In genomic region chr22:29224121-29224858, GRCh38 we compare ENCODE assay signal across 22 cellular contexts. TPM values are rescaled to one million over a fixed set of nuclear protein-coding genes. Genes with fewer than 3 reads are reported as not detected.
DNase-seq lines count a peak whose midpoint lies in the region; ATAC-seq, FAIRE-seq and TF ChIP-seq lines count a peak whose summit lies in the region.
"Had no signal": no experiment of that assay in that cellular context is flagged by ENCODE, and none has a peak within 500 bp of the region (broad histone marks: within the 10 kb centered on the region; RNA-seq: fewer than 3 reads in every experiment).

No MANE protein-coding gene starts in this region.

- TF ChIP-seq RAD21 in HepG2 (CRISPR knock-in tag; IDR thresholded peaks at IDR 0.05): no peak

- WGBS in HepG2 (ENCODE audit: low lambda C conversion rate): 55% methylated on average over 8 of the region's 19 CpGs
- 87% methylated on average over 4 of the region's 19 CpGs for WGBS in right lobe of liver (ENCODE audit: insufficient coverage, low coverage, low lambda C conversion rate, missing lambda C conversion rate)
- WGBS in hepatocyte (ENCODE audit: low lambda C conversion rate, missing lambda C conversion rate): 80% methylated on average over 19 of the region's 19 CpGs

- DNase-seq in HepG2 (ENCODE audit: low spot score): no peak
- DNase-seq in right lobe of liver: no peak
- DNase-seq in hepatocyte (ENCODE audit: low spot score): peak; percentile 44
- DNase-seq in osteoblast (ENCODE audit: insufficient read length, low spot score, missing footprints): peak; percentile 64
- no peak for DNase-seq in sciatic nerve (ENCODE audit: low spot score)
- no peak for DNase-seq in SKM-1 treated with dmso at 0.1 percent for 144 hours (lab: John Stamatoyannopoulos, UW; ENCODE audit: unreplicated experiment)
- DNase-seq in activated CD8-positive, alpha-beta memory T cell treated with anti-CD3 and anti-CD28 coated beads, Interleukin-2, amount 50 U/mL, for 48 hours: no peak
- DNase-seq: activated CD4-positive, CD25-positive, alpha-beta regulatory T cell treated with anti-CD3 and anti-CD28 coated beads, Interleukin-2, amount 50 U/mL, for 72 hours; hippocampal formation; midbrain; NCI-H1417 treated with DMSO at 0.1 percent for 48 hours; NCI-H526 treated with DMSO at 0.1 percent for 48 hours; stimulated activated naive B cell treated with anti-CD40 and anti-IgM and Interleukin-4, amounts not matched to agents 10 μg/mL and 1 μg/mL and 100 μg/mL, for 72 hours; trophoblast cell had no signal

- H3K4me2 ChIP-seq in HepG2 (ENCODE audit: low read depth, low read length) (no peak overlapping the region), hepatocyte (no peak overlapping the region), osteoblast (ENCODE audit: insufficient read depth, low read length) (no peak overlapping the region)

- in situ Hi-C loops in HepG2 (cut with HindIII; ENCODE audit: extremely low pct_ligation_motif_present, low pct_unique_long_range_greater_than_20kb): no loop called here

- H3K79me2 ChIP-seq in HepG2 (ENCODE audit: insufficient read depth, low read length): no peaks in the 10 kb centered on the region
- no peaks in the 10 kb centered on the region for H3K79me2 ChIP-seq in hepatocyte
- H3K79me2 ChIP-seq in osteoblast (ENCODE audit: insufficient read depth, low read length): no peaks in the 10 kb centered on the region

- TF ChIP-seq POLR2A in HepG2 (IDR thresholded peaks at IDR 0.05; ENCODE audit: insufficient read depth in 1 of 2, low read depth in 2 of 2, low read length in 2 of 2): no peak
- no peak for TF ChIP-seq POLR2A in right lobe of liver (IDR thresholded peaks at IDR 0.05)

- H2AFZ ChIP-seq in HepG2 (ENCODE audit: low read length) (no peak overlapping the region), hepatocyte (no peak overlapping the region), osteoblast (ENCODE audit: low read length) (no peak overlapping the region)

- no peak for TF ChIP-seq EP300 in HepG2 (IDR thresholded peaks at IDR 0.05; ENCODE audit: low read depth in 2 of 2, low read length in 2 of 2)
- no peak for TF ChIP-seq EP300 in HepG2 (CRISPR knock-in tag; IDR thresholded peaks at IDR 0.05; ENCODE audit: borderline replicate concordance)

- H3K9me2 ChIP-seq in hepatocyte (replicated peaks; ENCODE audit: insufficient read depth): no peaks in the 10 kb centered on the region

- H3K9ac ChIP-seq in HepG2 (ENCODE audit: insufficient read depth, low read depth, low read length): no peak overlapping the region
- H3K9ac ChIP-seq: BLaER1 treated with 17β-estradiol and CSF1 and Interleukin-3, amounts not matched to agents 10 nM and 100 nM had no signal

- no peaks in the 10 kb centered on the region for H3K36me3 ChIP-seq in HepG2 (replicated peaks in 1 of 2; ENCODE audit: control insufficient read depth in 1 of 2, insufficient read depth in 2 of 2, low read length in 2 of 2)
- no peaks in the 10 kb centered on the region for H3K36me3 ChIP-seq in right lobe of liver
- no peaks in the 10 kb centered on the region for H3K36me3 ChIP-seq in hepatocyte (replicated peaks; ENCODE audit: insufficient read depth, low read depth)
- H3K36me3 ChIP-seq in osteoblast (ENCODE audit: insufficient read depth, low read length): no peaks in the 10 kb centered on the region
- H3K36me3 ChIP-seq: BLaER1 treated with 17β-estradiol and CSF1 and Interleukin-3, amounts not matched to agents 10 nM and 100 nM; right atrium auricular region; SJSA1 had no signal

- FAIRE-seq in HepG2 (lab: Jason Lieb, UNC): no peak
- FAIRE-seq: colon, GM19239, keratinocyte had no signal

- CTCF ChIA-PET in HepG2 (lab: Yijun Ruan, JAX; ENCODE audit: low intra/inter-chr PET ratio, low total read pairs): no interaction called here

- no peak overlapping the region for H3K4me3 ChIP-seq in HepG2 (replicated peaks in 1 of 3; ENCODE audit: insufficient read depth in 1 of 3, low read depth in 2 of 3, low read length in 3 of 3)
- no peak overlapping the region for H3K4me3 ChIP-seq in right lobe of liver
- no peak overlapping the region for H3K4me3 ChIP-seq in hepatocyte
- no peak overlapping the region for H3K4me3 ChIP-seq in osteoblast (ENCODE audit: insufficient read depth, low read length)
- H3K4me3 ChIP-seq: BLaER1 treated with 17β-estradiol and CSF1 and Interleukin-3, amounts not matched to agents 10 nM and 100 nM; right atrium auricular region; SJSA1 had no signal

- POLR2A ChIA-PET in HepG2 (lab: Yijun Ruan, JAX): no interaction called here

- H4K20me1 ChIP-seq in HepG2 (ENCODE audit: insufficient read depth, low read length) (no peaks in the 10 kb centered on the region), hepatocyte (ENCODE audit: insufficient read depth, poor library complexity, severe bottlenecking) (no peaks in the 10 kb centered on the region), osteoblast (ENCODE audit: insufficient read depth, low read length) (no peaks in the 10 kb centered on the region)

- no peaks in the 10 kb centered on the region for H3K9me3 ChIP-seq in HepG2 (ENCODE audit: low read length)
- no peaks in the 10 kb centered on the region for H3K9me3 ChIP-seq in right lobe of liver
- H3K9me3 ChIP-seq in hepatocyte (ENCODE audit: low read depth): no peaks in the 10 kb centered on the region
- no peaks in the 10 kb centered on the region for H3K9me3 ChIP-seq in osteoblast (ENCODE audit: low read depth, low read length)
- H3K9me3 ChIP-seq: BLaER1 treated with 17β-estradiol and CSF1 and Interleukin-3, amounts not matched to agents 10 nM and 100 nM; right atrium auricular region; SJSA1 had no signal

- intact Hi-C loops in HepG2 (cut with micrococcal nuclease; ENCODE audit: unreplicated experiment): no loop called here
- intact Hi-C loops in right lobe of liver (cut with DNase I): no loop called here
- intact Hi-C loops in sciatic nerve (cut with DNase I): no loop called here

- H3K27ac ChIP-seq in HepG2 (ENCODE audit: extremely low read length, insufficient read depth, low read length) (no peak overlapping the region), right lobe of liver (no peak overlapping the region), hepatocyte (no peak overlapping the region), osteoblast (ENCODE audit: low read depth, low read length) (no peak overlapping the region)
- H3K27ac ChIP-seq: BLaER1 treated with 17β-estradiol and CSF1 and Interleukin-3, amounts not matched to agents 10 nM and 100 nM; SJSA1 had no signal

- TF ChIP-seq CTCF in HepG2 (CRISPR knock-in tag; IDR thresholded peaks at IDR 0.05): no peak
- TF ChIP-seq CTCF in right lobe of liver (IDR thresholded peaks at IDR 0.05): no peak
- no peak for TF ChIP-seq CTCF in hepatocyte (IDR thresholded peaks at IDR 0.05; ENCODE audit: poor library complexity)
- TF ChIP-seq CTCF in osteoblast (IDR thresholded peaks at IDR 0.05; ENCODE audit: extremely low read depth, low read depth, low read length): no peak

- no peak for ATAC-seq in HepG2
- no peak for ATAC-seq in right lobe of liver
- ATAC-seq in sciatic nerve: no peak
- no peak for ATAC-seq in HG03045 (IDR thresholded peaks at IDR 0.05; ENCODE audit: unreplicated experiment)
- ATAC-seq: stimulated activated naive B cell treated with anti-CD40 and anti-IgM and Interleukin-4, amounts not matched to agents 10 μg/mL and 1 μg/mL and 100 μg/mL, for 72 hours had no signal

- peaks cover 39% of the 10 kb centered on the region for H3K4me1 ChIP-seq in HepG2 (ENCODE audit: insufficient read depth, low read length)
- peaks cover 0 to 9% (median 4%) of the 10 kb centered on the region in 4 donors for H3K4me1 ChIP-seq in right lobe of liver
- peaks cover 13% of the 10 kb centered on the region for H3K4me1 ChIP-seq in hepatocyte (ENCODE audit: insufficient read depth)
- no peaks in the 10 kb centered on the region for H3K4me1 ChIP-seq in osteoblast (ENCODE audit: insufficient read depth, low read length)

- no TSS peak for BruUV-seq in HepG2 (replicated peaks; lab: Mats Ljungman, UMichigan)

- H3K27me3 ChIP-seq in HepG2 (ENCODE audit: control insufficient read depth in 1 of 2, insufficient read depth in 2 of 2, low read length in 2 of 2) (peaks cover 5 to 29% of the 10 kb centered on the region in 2 experiments; a peak in 4 of 5 replicates), right lobe of liver (no peaks in the 10 kb centered on the region), hepatocyte (no peaks in the 10 kb centered on the region), osteoblast (ENCODE audit: insufficient read depth, low read length) (peaks cover 25% of the 10 kb centered on the region)
- H3K27me3 ChIP-seq: right atrium auricular region, SJSA1 had no signal

RNA-seq across cellular contexts. Expression of gene EMID1, which starts 18.6 kb away (rescaled TPM):
- total RNA-seq in HepG2 (2016; rRNA removed; fragmentation: Illumina TruSeq; extraction: Trizol) (0.21 and 0.82 TPM in 2 replicates), right lobe of liver (1 to 10 TPM; 1.1 to 2.7 (median 1.5) TPM), hepatocyte (11.5 and 12.6 TPM in 2 replicates), osteoblast (under 0.01 and 0.29 TPM in 2 replicates), sciatic nerve (3.7 TPM)
- 2.7 and 2.8 TPM in 2 replicates for total RNA-seq in HepG2 (2016; cell fraction: cytosol; rRNA removed; fragmentation: Illumina TruSeq; extraction: Trizol; ENCODE audit: low read depth)
- 0.09 and 0.26 TPM in 2 replicates for total RNA-seq in HepG2 (2016; cell fraction: insoluble cytoplasmic fraction; rRNA removed; fragmentation: Illumina TruSeq; extraction: Trizol)
- total RNA-seq in HepG2 (2016; cell fraction: membrane; rRNA removed; fragmentation: Illumina TruSeq; extraction: Trizol): 1.7 and 2.1 TPM in 2 replicates
- total RNA-seq in HepG2 (2016; cell fraction: nucleus; rRNA removed; fragmentation: Illumina TruSeq; extraction: Trizol): 0.25 and 0.50 TPM in 2 replicates
- polyA plus RNA-seq in HepG2 (2011; rRNA removed) (0.45 and 0.81 TPM in 2 replicates), hepatocyte (14.7 and 15.0 TPM in 2 replicates)
- 0.37 and 1.1 TPM in 2 replicates for polyA plus RNA-seq in HepG2 (2011; cell fraction: cytosol; rRNA removed)
- 2.1 and 2.4 TPM in 2 replicates for polyA plus RNA-seq in HepG2 (2011; cell fraction: nucleus; rRNA removed)
- polyA plus RNA-seq in HepG2 (2012): 0.46 and 0.72 TPM in 2 replicates
- polyA plus RNA-seq in HepG2 (2016; cell fraction: cytosol; fragmentation: Illumina TruSeq; extraction: Trizol; ENCODE audit: low read depth): 2.6 and 3.8 TPM in 2 replicates
- 0.25 and 0.50 TPM in 2 replicates for polyA plus RNA-seq in HepG2 (2016; cell fraction: insoluble cytoplasmic fraction; fragmentation: Illumina TruSeq; extraction: Trizol; ENCODE audit: low read depth)
- 1.4 and 2.2 TPM in 2 replicates for polyA plus RNA-seq in HepG2 (2016; cell fraction: membrane; fragmentation: Illumina TruSeq; extraction: Trizol; ENCODE audit: low read depth)
- polyA plus RNA-seq in HepG2 (2016; cell fraction: nucleus; fragmentation: Illumina TruSeq; extraction: Trizol; ENCODE audit: insufficient read depth, low read depth): 1.0 TPM in 2 replicates
- polyA minus RNA-seq in HepG2 (2011; rRNA and poly(A)+ RNA removed; ENCODE audit: low replicate concordance): 0.09 and 2.4 TPM in 2 replicates
- polyA minus RNA-seq in HepG2 (2011; cell fraction: cytosol; rRNA and poly(A)+ RNA removed): not detected in 2 replicates
- polyA minus RNA-seq in HepG2 (2011; cell fraction: nucleus; rRNA and poly(A)+ RNA removed): 0.99 and 1.3 TPM in 2 replicates
- total RNA-seq: A673 had no signal
- polyA plus RNA-seq: keratinocyte had no signal

RNA-seq across cellular contexts. Expression of gene RHBDD3, which starts 43.5 kb away (rescaled TPM):
- total RNA-seq in HepG2 (2016; rRNA removed; fragmentation: Illumina TruSeq; extraction: Trizol): 12.6 and 26.7 TPM in 2 replicates
- total RNA-seq in HepG2 (2016; cell fraction: cytosol; rRNA removed; fragmentation: Illumina TruSeq; extraction: Trizol; ENCODE audit: low read depth): 8.3 and 9.2 TPM in 2 replicates
- 12.3 and 26.7 TPM in 2 replicates for total RNA-seq in HepG2 (2016; cell fraction: insoluble cytoplasmic fraction; rRNA removed; fragmentation: Illumina TruSeq; extraction: Trizol)
- total RNA-seq in HepG2 (2016; cell fraction: membrane; rRNA removed; fragmentation: Illumina TruSeq; extraction: Trizol): 16.9 and 21.6 TPM in 2 replicates
- 24.7 and 26.9 TPM in 2 replicates for total RNA-seq in HepG2 (2016; cell fraction: nucleus; rRNA removed; fragmentation: Illumina TruSeq; extraction: Trizol)
- polyA plus RNA-seq in HepG2 (2011; rRNA removed): 12.1 and 21.0 TPM in 2 replicates
- 10.6 and 17.9 TPM in 2 replicates for polyA plus RNA-seq in HepG2 (2011; cell fraction: cytosol; rRNA removed)
- polyA plus RNA-seq in HepG2 (2011; cell fraction: nucleus; rRNA removed): 38.6 and 38.8 TPM in 2 replicates
- 8.5 and 12.8 TPM in 2 replicates for polyA plus RNA-seq in HepG2 (2012)
- 6.5 and 10.4 TPM in 2 replicates for polyA plus RNA-seq in HepG2 (2016; cell fraction: cytosol; fragmentation: Illumina TruSeq; extraction: Trizol; ENCODE audit: low read depth)
- 10.8 and 11.3 TPM in 2 replicates for polyA plus RNA-seq in HepG2 (2016; cell fraction: insoluble cytoplasmic fraction; fragmentation: Illumina TruSeq; extraction: Trizol; ENCODE audit: low read depth)
- 11.9 and 12.6 TPM in 2 replicates for polyA plus RNA-seq in HepG2 (2016; cell fraction: membrane; fragmentation: Illumina TruSeq; extraction: Trizol; ENCODE audit: low read depth)
- 59.8 and 60.3 TPM in 2 replicates for polyA plus RNA-seq in HepG2 (2016; cell fraction: nucleus; fragmentation: Illumina TruSeq; extraction: Trizol; ENCODE audit: insufficient read depth, low read depth)
- 9.9 and 18.2 TPM in 2 replicates for polyA minus RNA-seq in HepG2 (2011; rRNA and poly(A)+ RNA removed; ENCODE audit: low replicate concordance)
- 5.7 and 7.1 TPM in 2 replicates for polyA minus RNA-seq in HepG2 (2011; cell fraction: cytosol; rRNA and poly(A)+ RNA removed)
- polyA minus RNA-seq in HepG2 (2011; cell fraction: nucleus; rRNA and poly(A)+ RNA removed): 7.7 and 9.3 TPM in 2 replicates
- 10 to 100 TPM in 5 of 6 experiments, 1 to 10 TPM in 1; 9.7 to 35.3 (median 14.7) TPM for total RNA-seq in right lobe of liver
- total RNA-seq in hepatocyte: 25.8 and 27.2 TPM in 2 replicates
- polyA plus RNA-seq in hepatocyte: 46.7 and 58.1 TPM in 2 replicates
- 25.0 and 32.7 TPM in 2 replicates for total RNA-seq in osteoblast
- total RNA-seq in sciatic nerve: 18.0 TPM

RNA-seq across cellular contexts. Expression of gene EWSR1, which starts 43.8 kb away (rescaled TPM):
- total RNA-seq in HepG2 (2016; rRNA removed; fragmentation: Illumina TruSeq; extraction: Trizol): 167 and 211 TPM in 2 replicates
- total RNA-seq in HepG2 (2016; cell fraction: cytosol; rRNA removed; fragmentation: Illumina TruSeq; extraction: Trizol; ENCODE audit: low read depth): 28.9 and 32.2 TPM in 2 replicates
- 146 and 211 TPM in 2 replicates for total RNA-seq in HepG2 (2016; cell fraction: insoluble cytoplasmic fraction; rRNA removed; fragmentation: Illumina TruSeq; extraction: Trizol)
- 47.2 and 49.1 TPM in 2 replicates for total RNA-seq in HepG2 (2016; cell fraction: membrane; rRNA removed; fragmentation: Illumina TruSeq; extraction: Trizol)
- 216 and 251 TPM in 2 replicates for total RNA-seq in HepG2 (2016; cell fraction: nucleus; rRNA removed; fragmentation: Illumina TruSeq; extraction: Trizol)
- 326 and 401 TPM in 2 replicates for polyA plus RNA-seq in HepG2 (2011; rRNA removed)
- 202 and 208 TPM in 2 replicates for polyA plus RNA-seq in HepG2 (2011; cell fraction: cytosol; rRNA removed)
- 687 and 755 TPM in 2 replicates for polyA plus RNA-seq in HepG2 (2011; cell fraction: nucleus; rRNA removed)
- 138 and 189 TPM in 2 replicates for polyA plus RNA-seq in HepG2 (2012)
- polyA plus RNA-seq in HepG2 (2016; cell fraction: cytosol; fragmentation: Illumina TruSeq; extraction: Trizol; ENCODE audit: low read depth): 22.8 and 25.5 TPM in 2 replicates
- 183 and 203 TPM in 2 replicates for polyA plus RNA-seq in HepG2 (2016; cell fraction: insoluble cytoplasmic fraction; fragmentation: Illumina TruSeq; extraction: Trizol; ENCODE audit: low read depth)
- polyA plus RNA-seq in HepG2 (2016; cell fraction: membrane; fragmentation: Illumina TruSeq; extraction: Trizol; ENCODE audit: low read depth): 29.2 and 38.3 TPM in 2 replicates
- 477 and 502 TPM in 2 replicates for polyA plus RNA-seq in HepG2 (2016; cell fraction: nucleus; fragmentation: Illumina TruSeq; extraction: Trizol; ENCODE audit: insufficient read depth, low read depth)
- 381 and 574 TPM in 2 replicates for polyA minus RNA-seq in HepG2 (2011; rRNA and poly(A)+ RNA removed; ENCODE audit: low replicate concordance)
- 103 and 111 TPM in 2 replicates for polyA minus RNA-seq in HepG2 (2011; cell fraction: cytosol; rRNA and poly(A)+ RNA removed)
- polyA minus RNA-seq in HepG2 (2011; cell fraction: nucleus; rRNA and poly(A)+ RNA removed): 302 and 303 TPM in 2 replicates
- total RNA-seq in right lobe of liver: 100 to 1,000 TPM in 3 of 6 experiments, 10 to 100 TPM in 3; 75.0 to 112 (median 98.2) TPM
- total RNA-seq in hepatocyte: 161 TPM in 2 replicates
- 269 and 315 TPM in 2 replicates for polyA plus RNA-seq in hepatocyte
- total RNA-seq in osteoblast: 139 and 148 TPM in 2 replicates
- total RNA-seq in sciatic nerve: 194 TPM

Comparison
In these comparisons a context has a peak if more than half of its experiments do, and no peak if none do; other contexts are left out.
1. DNase-seq: peak in hepatocyte (single experiment) and osteoblast (single experiment); none in HepG2 (single experiment), right lobe of liver (0 of 3), sciatic nerve (single experiment), SKM-1 treated with dmso at 0.1 percent for 144 hours (single experiment) and activated CD8-positive, alpha-beta memory T cell treated with anti-CD3 and anti-CD28 coated beads, Interleukin-2, amount 50 U/mL, for 48 hours (single experiment).